In genomic region chr16:15772579-15773293, GRCh38 we compare ENCODE assay signal across 36 cellular contexts.
"Had no signal": no experiment of that assay in that cellular context is flagged by ENCODE, and none has a peak within 500 bp of the region (broad histone marks: within the 10 kb centered on the region; RNA-seq: fewer than 3 reads in every experiment).

No MANE protein-coding gene starts in this region.

- H3K27ac ChIP-seq: pancreas, psoas muscle, right atrium auricular region, skin epidermis, WERI-Rb-1 had no signal

- ATAC-seq: activated CD4-positive, CD25-positive, alpha-beta regulatory T cell treated with anti-CD3 and anti-CD28 coated beads, Interleukin-2, amount 50 U/mL, for 24 hours; heart left ventricle; left colon; naive thymus-derived CD8-positive, alpha-beta T cell; pancreas; stimulated activated effector memory CD8-positive, alpha-beta T cell treated with anti-CD3 and anti-CD28 coated beads, Interleukin-12 subunit alpha, Interleukin-12 subunit beta, amount 100 ng/mL, for 72 hours; T-helper 17 cell had no signal

- H3K27me3 ChIP-seq: pancreas, right atrium auricular region, tibial nerve had no signal

- H3K36me3 ChIP-seq: heart left ventricle, pancreas, right atrium auricular region, tibial nerve, WERI-Rb-1 had no signal

- DNase-seq: activated CD4-positive, alpha-beta T cell treated with anti-CD3 and anti-CD28 coated beads for 48 hours; activated CD4-positive, alpha-beta T cell treated with anti-CD3 and anti-CD28 coated beads, Interleukin-2, amount 50 U/mL, for 48 hours; activated CD8-positive, alpha-beta memory T cell treated with anti-CD3 and anti-CD28 coated beads for 24 hours; activated CD8-positive, alpha-beta memory T cell treated with anti-CD3 and anti-CD28 coated beads, Interleukin-2, amount 50 U/mL, for 4 hours; activated gamma-delta T cell; activated naive CD4-positive, alpha-beta T cell treated with anti-CD3 and anti-CD28 coated beads, Interleukin-2, amount 10 ng/mL, durations not matched to agents 7 days and 5 days; activated naive CD8-positive, alpha-beta T cell treated with anti-CD3 and anti-CD28 coated beads, Interleukin-2, amount 10 ng/mL, durations not matched to agents 7 days and 5 days; activated T-cell treated with anti-CD3 and anti-CD28 coated beads, Interleukin-2, amount 50 U/mL, for 1 hour; caudate nucleus; effector memory CD4-positive, alpha-beta T cell; erythroblast; heart left ventricle; hypothalamus; immature natural killer cell; kidney; left colon; mammary epithelial cell; midbrain; naive thymus-derived CD8-positive, alpha-beta T cell; nucleus accumbens; pancreas; psoas muscle; stimulated activated CD4-positive, alpha-beta T cell treated with anti-CD3 and anti-CD28 coated beads, Interleukin-4, amount 100 ng/mL, for 24 hours; T-helper 17 cell; T1000; WERI-Rb-1 had no signal

- H3K9me3 ChIP-seq: pancreas, psoas muscle, right atrium auricular region had no signal

- H3K4me3 ChIP-seq: heart left ventricle, pancreas, psoas muscle, right atrium auricular region, skin epidermis, tibial nerve had no signal

- FAIRE-seq: kidney, pancreas, urothelium cell line had no signal

- H3K4me3 Mint-ChIP-seq: activated naive CD4-positive, alpha-beta T cell treated with anti-CD3 and anti-CD28 coated beads, Interleukin-2, amount 10 ng/mL, durations not matched to agents 7 days and 5 days; activated naive CD8-positive, alpha-beta T cell treated with anti-CD3 and anti-CD28 coated beads, Interleukin-2, amount 10 ng/mL, durations not matched to agents 7 days and 5 days; activated T-helper 1 cell treated with anti-CD3 and anti-CD28 coated beads, Interleukin-12 subunit alpha, Interleukin-12 subunit beta, Interleukin-2, Interleukin-4 antibody, amounts not matched to agents 30 ng/mL and 10 ng/mL and 1 ng/mL, durations not matched to agents 14 hours and 24 hours and 36 hours; dendritic cell treated with granulocyte-macrophage colony-stimulating factor and Interleukin-4, amounts not matched to agents 40 ng/mL and 50 ng/mL, for 4 days; immature natural killer cell; naive thymus-derived CD8-positive, alpha-beta T cell; neural crest cell; stimulated activated effector memory CD8-positive, alpha-beta T cell treated with anti-CD3 and anti-CD28 coated beads, Interleukin-12 subunit alpha, Interleukin-12 subunit beta, amount 100 ng/mL, for 72 hours; stimulated activated naive CD8-positive, alpha-beta T cell treated with anti-CD3 and anti-CD28 coated beads, Interleukin-15, Interleukin-2, amounts not matched to agents 100 ng/mL and 50 ng/mL, for 24 hours; T-helper 17 cell had no signal

- H3K27me3 Mint-ChIP-seq: stimulated activated naive CD8-positive, alpha-beta T cell treated with anti-CD3 and anti-CD28 coated beads, Interleukin-15, Interleukin-2, amounts not matched to agents 100 ng/mL and 50 ng/mL, for 24 hours had no signal

- H3K9me3 Mint-ChIP-seq: activated naive CD4-positive, alpha-beta T cell treated with anti-CD3 and anti-CD28 coated beads, Interleukin-2, amount 10 ng/mL, durations not matched to agents 7 days and 5 days; activated naive CD8-positive, alpha-beta T cell treated with anti-CD3 and anti-CD28 coated beads, Interleukin-2, amount 10 ng/mL, durations not matched to agents 7 days and 5 days; activated T-helper 1 cell treated with anti-CD3 and anti-CD28 coated beads, Interleukin-12 subunit alpha, Interleukin-12 subunit beta, Interleukin-2, Interleukin-4 antibody, amounts not matched to agents 30 ng/mL and 10 ng/mL and 1 ng/mL, durations not matched to agents 14 hours and 24 hours and 36 hours; dendritic cell treated with granulocyte-macrophage colony-stimulating factor and Interleukin-4, amounts not matched to agents 40 ng/mL and 50 ng/mL, for 4 days; immature natural killer cell; neural crest cell; stimulated activated effector memory CD8-positive, alpha-beta T cell treated with anti-CD3 and anti-CD28 coated beads, Interleukin-12 subunit alpha, Interleukin-12 subunit beta, amount 100 ng/mL, for 72 hours; stimulated activated naive CD8-positive, alpha-beta T cell treated with anti-CD3 and anti-CD28 coated beads, Interleukin-15, Interleukin-2, amounts not matched to agents 100 ng/mL and 50 ng/mL, for 24 hours had no signal

- H3K4me1 Mint-ChIP-seq: activated naive CD4-positive, alpha-beta T cell treated with anti-CD3 and anti-CD28 coated beads, Interleukin-2, amount 10 ng/mL, durations not matched to agents 7 days and 5 days; activated naive CD8-positive, alpha-beta T cell treated with anti-CD3 and anti-CD28 coated beads, Interleukin-2, amount 10 ng/mL, durations not matched to agents 7 days and 5 days; immature natural killer cell; naive thymus-derived CD8-positive, alpha-beta T cell; stimulated activated effector memory CD8-positive, alpha-beta T cell treated with anti-CD3 and anti-CD28 coated beads, Interleukin-12 subunit alpha, Interleukin-12 subunit beta, amount 100 ng/mL, for 72 hours had no signal

- H3K4me1 ChIP-seq: pancreas, psoas muscle had no signal

- H3K36me3 Mint-ChIP-seq: activated naive CD4-positive, alpha-beta T cell treated with anti-CD3 and anti-CD28 coated beads, Interleukin-2, amount 10 ng/mL, durations not matched to agents 7 days and 5 days; activated naive CD8-positive, alpha-beta T cell treated with anti-CD3 and anti-CD28 coated beads, Interleukin-2, amount 10 ng/mL, durations not matched to agents 7 days and 5 days; immature natural killer cell; stimulated activated effector memory CD8-positive, alpha-beta T cell treated with anti-CD3 and anti-CD28 coated beads, Interleukin-12 subunit alpha, Interleukin-12 subunit beta, amount 100 ng/mL, for 72 hours had no signal

- H3K27ac Mint-ChIP-seq: activated naive CD4-positive, alpha-beta T cell treated with anti-CD3 and anti-CD28 coated beads, Interleukin-2, amount 10 ng/mL, durations not matched to agents 7 days and 5 days; activated naive CD8-positive, alpha-beta T cell treated with anti-CD3 and anti-CD28 coated beads, Interleukin-2, amount 10 ng/mL, durations not matched to agents 7 days and 5 days; activated T-helper 1 cell treated with anti-CD3 and anti-CD28 coated beads, Interleukin-12 subunit alpha, Interleukin-12 subunit beta, Interleukin-2, Interleukin-4 antibody, amounts not matched to agents 30 ng/mL and 10 ng/mL and 1 ng/mL, durations not matched to agents 14 hours and 24 hours and 36 hours; dendritic cell treated with granulocyte-macrophage colony-stimulating factor and Interleukin-4, amounts not matched to agents 40 ng/mL and 50 ng/mL, for 4 days; immature natural killer cell; naive thymus-derived CD8-positive, alpha-beta T cell; stimulated activated effector memory CD8-positive, alpha-beta T cell treated with anti-CD3 and anti-CD28 coated beads, Interleukin-12 subunit alpha, Interleukin-12 subunit beta, amount 100 ng/mL, for 72 hours; stimulated activated naive CD8-positive, alpha-beta T cell treated with anti-CD3 and anti-CD28 coated beads, Interleukin-15, Interleukin-2, amounts not matched to agents 100 ng/mL and 50 ng/mL, for 24 hours; T-helper 17 cell had no signal
